16 cellular contexts compared by ENCODE assay signal in the genomic region with DNA sequence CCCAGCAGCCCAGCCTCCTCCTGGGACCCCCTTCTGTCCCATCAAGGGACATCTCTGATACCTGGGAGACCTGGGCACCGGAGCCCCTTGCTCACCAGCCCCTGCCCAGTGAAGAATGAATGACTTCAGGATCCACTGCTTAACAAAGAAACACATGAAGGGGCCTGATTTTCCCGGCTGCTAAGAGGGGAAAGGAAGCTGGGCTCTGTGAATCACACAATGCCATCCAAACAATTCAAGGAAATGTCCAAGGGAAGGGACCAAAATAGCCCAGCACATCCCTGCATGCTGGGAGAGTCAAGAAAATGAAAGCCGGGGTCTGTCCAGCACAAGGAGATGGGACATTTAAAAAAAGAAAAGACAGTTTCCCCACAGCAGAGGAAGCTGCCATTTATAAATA.
DNase-seq lines count a peak whose midpoint lies in the region; ATAC-seq, FAIRE-seq and TF ChIP-seq lines count a peak whose summit lies in the region.
"Had no signal": no experiment of that assay in that cellular context is flagged by ENCODE, and none has a peak within 500 bp of the region (broad histone marks: within the 10 kb centered on the region; RNA-seq: fewer than 3 reads in every experiment).

No MANE protein-coding gene starts in this region.

- H3K36me3 Mint-ChIP-seq in activated naive CD8-positive, alpha-beta T cell treated with anti-CD3 and anti-CD28 coated beads, Interleukin-2, amount 50 U/mL, for 24 hours (ENCODE audit: low read depth), result no peaks in the 10 kb centered on the region
- H3K36me3 Mint-ChIP-seq: activated CD4-positive, alpha-beta memory T cell treated with anti-CD3 and anti-CD28 coated beads for 36 hours; brain had no signal

- POLR2A ChIA-PET in Panc1 (lab: Charles Lee), result no interaction called here

- H3K4me3 Mint-ChIP-seq in activated naive CD8-positive, alpha-beta T cell treated with anti-CD3 and anti-CD28 coated beads, Interleukin-2, amount 50 U/mL, for 24 hours, result no peak overlapping the region
- H3K4me3 Mint-ChIP-seq: activated CD4-positive, alpha-beta memory T cell treated with anti-CD3 and anti-CD28 coated beads for 36 hours; activated T-helper 17 cell treated with anti-CD3 and anti-CD28 coated beads, Interleukin-2, amount 50 U/mL, for 72 hours; brain; neural progenitor cell had no signal

- in situ Hi-C loops in Panc1 (cut with HindIII; ENCODE audit: low pct_unique_long_range_greater_than_20kb, low sequenced_read_pairs), result no loop called here

- peaks cover 1% of the 10 kb centered on the region for H3K4me1 Mint-ChIP-seq in activated naive CD8-positive, alpha-beta T cell treated with anti-CD3 and anti-CD28 coated beads, Interleukin-2, amount 50 U/mL, for 24 hours
- H3K4me1 Mint-ChIP-seq: activated T-helper 17 cell treated with anti-CD3 and anti-CD28 coated beads, Interleukin-2, amount 50 U/mL, for 72 hours; brain had no signal

- CTCF ChIA-PET in Panc1 (lab: Charles Lee), result no interaction called here

- no peak for DNase-seq in Panc1 (ENCODE audit: low read depth, low spot score)
- no peak for DNase-seq in esophagus squamous epithelium (lab: John Stamatoyannopoulos, UW)
- DNase-seq in lung microvascular endothelial cell (ENCODE audit: low read depth in 2 of 2), result peak; percentile 75 to 93
- DNase-seq in stomach, result no peak
- DNase-seq in NCI-H2107 treated with DMSO at 0.1 percent for 48 hours (lab: John Stamatoyannopoulos, UW; ENCODE audit: unreplicated experiment), result no peak
- no peak for DNase-seq in NCI-H2196 (lab: John Stamatoyannopoulos, UW; ENCODE audit: unreplicated experiment)
- DNase-seq in activated naive CD8-positive, alpha-beta T cell treated with anti-CD3 and anti-CD28 coated beads, Interleukin-2, amount 50 U/mL, for 24 hours, result no peak
- no peak for DNase-seq in frontal cortex (ENCODE audit: low spot score in 2 of 2)
- DNase-seq: activated CD4-positive, alpha-beta memory T cell treated with anti-CD3 and anti-CD28 coated beads for 36 hours; DMS79; effector memory CD4-positive, alpha-beta T cell; tibial artery had no signal

- TF ChIP-seq CTCF in Panc1 (IDR thresholded peaks at IDR 0.05) (no peak), esophagus squamous epithelium (IDR thresholded peaks at IDR 0.05) (no peak), stomach (IDR thresholded peaks at IDR 0.05) (no peak)

- FAIRE-seq in frontal cortex (lab: Jason Lieb, UNC), result no peak
- FAIRE-seq: keratinocyte had no signal

- intact Hi-C loops in Panc1 (cut with micrococcal nuclease; ENCODE audit: unreplicated experiment) (loop anchor here (10.0 kb wide), 1 partner anchor 133 kb away; the partner anchor contains the start of gene JCAD), esophagus squamous epithelium (cut with DNase I) (no loop called here), stomach (cut with DNase I; ENCODE audit: low total_unique reads) (no loop called here)

- TF ChIP-seq POLR2A in esophagus squamous epithelium (IDR thresholded peaks at IDR 0.05), result no peak
- no peak for TF ChIP-seq POLR2A in stomach (IDR thresholded peaks at IDR 0.05)

- H3K27ac Mint-ChIP-seq in activated naive CD8-positive, alpha-beta T cell treated with anti-CD3 and anti-CD28 coated beads, Interleukin-2, amount 50 U/mL, for 24 hours, result no peak overlapping the region
- H3K27ac Mint-ChIP-seq: activated CD4-positive, alpha-beta memory T cell treated with anti-CD3 and anti-CD28 coated beads for 36 hours; activated T-helper 17 cell treated with anti-CD3 and anti-CD28 coated beads, Interleukin-2, amount 50 U/mL, for 72 hours; brain; neural progenitor cell had no signal

- no peaks in the 10 kb centered on the region for H3K27me3 Mint-ChIP-seq in activated naive CD8-positive, alpha-beta T cell treated with anti-CD3 and anti-CD28 coated beads, Interleukin-2, amount 50 U/mL, for 24 hours
- H3K27me3 Mint-ChIP-seq: activated CD4-positive, alpha-beta memory T cell treated with anti-CD3 and anti-CD28 coated beads for 36 hours had no signal

- no TSS peak for BruUV-seq in Panc1 (replicated peaks; lab: Mats Ljungman, UMichigan)

- H3K36me3 ChIP-seq in Panc1 (ENCODE audit: control insufficient read depth, insufficient read depth, low read length) (no peaks in the 10 kb centered on the region), esophagus squamous epithelium (no peaks in the 10 kb centered on the region), stomach (no peaks in the 10 kb centered on the region)
- H3K36me3 ChIP-seq: neural progenitor cell, tibial artery had no signal

- H3K9me3 Mint-ChIP-seq in activated naive CD8-positive, alpha-beta T cell treated with anti-CD3 and anti-CD28 coated beads, Interleukin-2, amount 50 U/mL, for 24 hours, result no peaks in the 10 kb centered on the region
- H3K9me3 Mint-ChIP-seq: activated CD4-positive, alpha-beta memory T cell treated with anti-CD3 and anti-CD28 coated beads for 36 hours; activated T-helper 17 cell treated with anti-CD3 and anti-CD28 coated beads, Interleukin-2, amount 50 U/mL, for 72 hours had no signal

- H3K4me3 ChIP-seq in Panc1 (ENCODE audit: low read depth in 2 of 2, low read length in 2 of 2) (no peak overlapping the region), esophagus squamous epithelium (peak overlapping the region in 1 of 4 donors; percentile 25), stomach (no peak overlapping the region)
- H3K4me3 ChIP-seq: neural progenitor cell, tibial artery had no signal

- H3K27ac ChIP-seq in Panc1 (ENCODE audit: low read length) (peak overlapping the region; percentile 29; the same call in 1 of the 2 replicates), esophagus squamous epithelium (peak overlapping the region; percentile 8 to 77 (median 46)), stomach (peak overlapping the region in 4 of 5 donors; percentile 34 to 69 (median 62))
- H3K27ac ChIP-seq: neural progenitor cell, tibial artery had no signal

- H3K9me3 ChIP-seq in Panc1 (ENCODE audit: control insufficient read depth, insufficient read depth, low read depth, low read length) (no peaks in the 10 kb centered on the region), esophagus squamous epithelium (no peaks in the 10 kb centered on the region), stomach (no peaks in the 10 kb centered on the region)
- H3K9me3 ChIP-seq: tibial artery had no signal

- 57 to 59% methylated on average over 1 to 3 of the region's 3 CpGs for WGBS in esophagus squamous epithelium, 2 donors
- WGBS in stomach, 5 donors, result 48 to 68% (median 56%) methylated on average over 3 of the region's 3 CpGs

- no peak for ATAC-seq in Panc1
- no peak for ATAC-seq in activated naive CD8-positive, alpha-beta T cell treated with anti-CD3 and anti-CD28 coated beads, Interleukin-2, amount 50 U/mL, for 24 hours
- ATAC-seq: activated T-helper 17 cell treated with anti-CD3 and anti-CD28 coated beads, Interleukin-2, amount 50 U/mL, for 72 hours had no signal

- no peaks in the 10 kb centered on the region for H3K27me3 ChIP-seq in Panc1 (ENCODE audit: control insufficient read depth, insufficient read depth, low read length)
- no peaks in the 10 kb centered on the region for H3K27me3 ChIP-seq in esophagus squamous epithelium
- no peaks in the 10 kb centered on the region for H3K27me3 ChIP-seq in stomach
- H3K27me3 ChIP-seq: neural progenitor cell, tibial artery had no signal

- H3K4me1 ChIP-seq in Panc1 (ENCODE audit: control insufficient read depth, insufficient read depth, low read length), result peaks cover 21% of the 10 kb centered on the region
- H3K4me1 ChIP-seq in esophagus squamous epithelium, result peaks cover 0 to 34% (median 14%) of the 10 kb centered on the region in 3 donors
- peaks cover 0 to 27% (median 19%) of the 10 kb centered on the region in 4 donors for H3K4me1 ChIP-seq in stomach

- no peak for TF ChIP-seq EP300 in stomach (IDR thresholded peaks at IDR 0.05)

Comparison
In these comparisons a context has a peak if more than half of its experiments do, and no peak if none do; other contexts are left out.
1. DNase-seq: peak in lung microvascular endothelial cell (2 of 2); none in Panc1 (single experiment), esophagus squamous epithelium (single experiment), stomach (single experiment), NCI-H2107 treated with DMSO at 0.1 percent for 48 hours (single experiment), NCI-H2196 (single experiment), activated naive CD8-positive, alpha-beta T cell treated with anti-CD3 and anti-CD28 coated beads, Interleukin-2, amount 50 U/mL, for 24 hours (single experiment) and frontal cortex (0 of 2).
2. Peak in every context shown above with its lines, with median percentiles within 50 percentile points of each other: H3K27ac ChIP-seq.